23 cellular contexts compared by ENCODE assay signal in the genomic region with DNA sequence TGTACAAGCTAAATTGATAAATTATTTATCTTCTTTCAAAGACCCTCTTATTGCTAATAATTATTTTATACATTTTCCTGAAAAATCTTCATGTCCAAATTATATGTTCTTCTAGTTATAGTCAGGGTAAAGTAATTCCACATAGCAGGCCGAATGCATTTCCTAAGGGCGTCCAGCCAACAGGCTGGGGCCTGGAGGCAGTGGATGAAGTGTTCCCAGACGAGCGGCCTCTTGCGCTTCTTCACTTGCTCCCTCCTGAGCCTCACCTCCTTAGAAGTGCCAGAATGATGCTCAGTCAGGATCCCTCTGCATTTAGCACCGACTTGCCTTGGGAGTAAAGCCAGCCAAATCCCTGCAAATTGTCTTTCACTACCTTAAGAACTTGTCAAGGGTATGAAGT. TPM values are rescaled to one million over a fixed set of nuclear protein-coding genes. Genes with fewer than 3 reads are reported as not detected.
DNase-seq lines count a peak whose midpoint lies in the region; ATAC-seq and TF ChIP-seq lines count a peak whose summit lies in the region.
"Had no signal": no experiment of that assay in that cellular context is flagged by ENCODE, and none has a peak within 500 bp of the region (broad histone marks: within the 10 kb centered on the region; RNA-seq: fewer than 3 reads in every experiment).

No MANE protein-coding gene starts in this region.

- H2AFZ ChIP-seq in hepatocyte: no peak overlapping the region
- H2AFZ ChIP-seq in smooth muscle cell (ENCODE audit: low read depth): no peak overlapping the region

- H3K9me3 ChIP-seq in hepatocyte (ENCODE audit: low read depth) (no peaks in the 10 kb centered on the region), smooth muscle cell (replicated peaks; ENCODE audit: low read depth) (no peaks in the 10 kb centered on the region), MG63 (no peaks in the 10 kb centered on the region)
- H3K9me3 ChIP-seq: pancreas, Peyer's patch had no signal

- H3K9me3 Mint-ChIP-seq in chondrocyte (ENCODE audit: low read depth): no peaks in the 10 kb centered on the region
- H3K9me3 Mint-ChIP-seq: activated CD4-positive, alpha-beta T cell treated with anti-CD3 and anti-CD28 coated beads, Interleukin-2, amount 10 ng/mL, durations not matched to agents 7 days and 5 days; CD8-positive, alpha-beta T cell; endodermal cell; H9 had no signal

- no peak overlapping the region; the same call in 1 of the 2 replicates for H3K4me3 ChIP-seq in AG10803 (ENCODE audit: low read length)
- H3K4me3 ChIP-seq in hepatocyte: peak overlapping the region; percentile 0
- peak overlapping the region; percentile 32 for H3K4me3 ChIP-seq in smooth muscle cell
- H3K4me3 ChIP-seq in MG63: no peak overlapping the region
- H3K4me3 ChIP-seq: pancreas had no signal

- H3K4me1 Mint-ChIP-seq in chondrocyte (ENCODE audit: low read depth): peaks cover 40% of the 10 kb centered on the region
- H3K4me1 Mint-ChIP-seq: activated CD4-positive, alpha-beta T cell treated with anti-CD3 and anti-CD28 coated beads, Interleukin-2, amount 10 ng/mL, durations not matched to agents 7 days and 5 days had no signal

- WGBS in hepatocyte (ENCODE audit: low lambda C conversion rate, missing lambda C conversion rate): 70% methylated on average over 6 of the region's 6 CpGs
- WGBS in smooth muscle cell (ENCODE audit: low lambda C conversion rate): 90% methylated on average over 6 of the region's 6 CpGs

- H3K4me3 Mint-ChIP-seq in chondrocyte (ENCODE audit: unreplicated experiment): peak overlapping the region; percentile 70
- H3K4me3 Mint-ChIP-seq: activated CD4-positive, alpha-beta T cell treated with anti-CD3 and anti-CD28 coated beads, Interleukin-2, amount 10 ng/mL, durations not matched to agents 7 days and 5 days; CD8-positive, alpha-beta T cell; endodermal cell; H9 had no signal

- no peak for TF ChIP-seq CTCF in AG10803 (conservative IDR thresholded peaks at IDR 0.05; ENCODE audit: low read length)
- TF ChIP-seq CTCF in chondrocyte (IDR thresholded peaks at IDR 0.05): no peak
- TF ChIP-seq CTCF in hepatocyte (IDR thresholded peaks at IDR 0.05; ENCODE audit: poor library complexity): no peak
- TF ChIP-seq CTCF in smooth muscle cell (IDR thresholded peaks at IDR 0.05; ENCODE audit: borderline replicate concordance, insufficient read depth, poor library complexity, severe bottlenecking): no peak

- H3K79me2 ChIP-seq in hepatocyte (peaks cover 6% of the 10 kb centered on the region), smooth muscle cell (ENCODE audit: low read depth) (no peaks in the 10 kb centered on the region)

- no peak for ATAC-seq in GM21786 (IDR thresholded peaks at IDR 0.05; ENCODE audit: unreplicated experiment)
- ATAC-seq: CD8-positive, alpha-beta T cell; left colon; pancreas had no signal

- H3F3A ChIP-seq in smooth muscle cell (ENCODE audit: low read depth): no peaks in the 10 kb centered on the region

- H3K27ac ChIP-seq in hepatocyte (no peak overlapping the region), smooth muscle cell (ENCODE audit: low read depth) (no peak overlapping the region)
- H3K27ac ChIP-seq: pancreas, Peyer's patch had no signal

- H3K36me3 ChIP-seq in hepatocyte (replicated peaks; ENCODE audit: insufficient read depth, low read depth) (no peaks in the 10 kb centered on the region), smooth muscle cell (ENCODE audit: low read depth) (no peaks in the 10 kb centered on the region), MG63 (no peaks in the 10 kb centered on the region)
- H3K36me3 ChIP-seq: pancreas, Peyer's patch had no signal

- peaks cover 3% of the 10 kb centered on the region for H3K36me3 Mint-ChIP-seq in chondrocyte (ENCODE audit: low read depth)
- H3K36me3 Mint-ChIP-seq: CD8-positive, alpha-beta T cell had no signal

- no peaks in the 10 kb centered on the region for H3K9me2 ChIP-seq in hepatocyte (replicated peaks; ENCODE audit: insufficient read depth)

- no peaks in the 10 kb centered on the region for H3K27me3 ChIP-seq in hepatocyte
- no peaks in the 10 kb centered on the region for H3K27me3 ChIP-seq in smooth muscle cell (ENCODE audit: low read depth)
- no peaks in the 10 kb centered on the region for H3K27me3 ChIP-seq in MG63
- H3K27me3 ChIP-seq: pancreas, Peyer's patch had no signal

- H3K4me1 ChIP-seq in hepatocyte (ENCODE audit: insufficient read depth) (peaks cover 4% of the 10 kb centered on the region), smooth muscle cell (ENCODE audit: low read depth) (no peaks in the 10 kb centered on the region)
- H3K4me1 ChIP-seq: pancreas, Peyer's patch had no signal

- H3K4me2 ChIP-seq in hepatocyte (peak overlapping the region; percentile 70), smooth muscle cell (no peak overlapping the region)

- no peak overlapping the region for H3K9ac ChIP-seq in smooth muscle cell (ENCODE audit: low read depth)

- H3K27me3 Mint-ChIP-seq in chondrocyte (ENCODE audit: low read depth): no peaks in the 10 kb centered on the region

- DNase-seq in AG10803 (ENCODE audit: low read depth) (peak; percentile 23), chondrocyte (ENCODE audit: low spot score) (no peak), hepatocyte (ENCODE audit: low spot score) (peak; percentile 24), smooth muscle cell (lab: John Stamatoyannopoulos, UW; ENCODE audit: unreplicated experiment) (no peak), NCI-H146 treated with DMSO at 0.1 percent for 48 hours (lab: John Stamatoyannopoulos, UW; ENCODE audit: unreplicated experiment) (no peak), MG63 (no peak)
- DNase-seq in central memory CD4-positive, alpha-beta T cell: no peak
- DNase-seq: activated CD4-positive, alpha-beta T cell treated with anti-CD3 and anti-CD28 coated beads, Interleukin-2, amount 10 ng/mL, durations not matched to agents 7 days and 5 days; activated CD8-positive, alpha-beta memory T cell treated with anti-CD3 and anti-CD28 coated beads, Interleukin-2, amount 50 U/mL, for 4 hours; activated effector memory CD4-positive, alpha-beta T cell treated with anti-CD3 and anti-CD28 coated beads, Interleukin-2, amount 50 U/mL, for 16 hours; CD8-positive, alpha-beta T cell; cerebellar nuclear complex; endodermal cell; foreskin melanocyte; H9; IMR-90; left colon; NCI-H187; NCI-H446; pancreas; Peyer's patch; stimulated activated CD8-positive, alpha-beta memory T cell treated with anti-CD3 and anti-CD28 coated beads, Interleukin-4, amount 100 ng/mL, for 48 hours had no signal

- H3K27ac Mint-ChIP-seq in chondrocyte (ENCODE audit: unreplicated experiment): no peak overlapping the region
- H3K27ac Mint-ChIP-seq: activated CD4-positive, alpha-beta T cell treated with anti-CD3 and anti-CD28 coated beads, Interleukin-2, amount 10 ng/mL, durations not matched to agents 7 days and 5 days; CD8-positive, alpha-beta T cell; endodermal cell; H9 had no signal

- H4K20me1 ChIP-seq in hepatocyte (ENCODE audit: insufficient read depth, poor library complexity, severe bottlenecking) (no peaks in the 10 kb centered on the region), smooth muscle cell (ENCODE audit: low read depth) (no peaks in the 10 kb centered on the region)

RNA-seq across cellular contexts. Expression of gene OLFML1, which starts 1.4 kb away (rescaled TPM):
- total RNA-seq in chondrocyte (11.1 to 69.3 TPM (median 12.3 TPM) in 3 replicates), hepatocyte (9.3 and 11.4 TPM in 2 replicates), smooth muscle cell (not detected in 2 replicates)
- polyA plus RNA-seq in hepatocyte (8.2 and 10.9 TPM in 2 replicates), smooth muscle cell (0.14 and 0.22 TPM in 2 replicates)
- not detected in 2 replicates for total RNA-seq in MG63 (2014; rRNA removed; shearing (Covaris generic); ENCODE audit: low replicate concordance)
- total RNA-seq: activated CD4-positive, alpha-beta T cell treated with anti-CD3 and anti-CD28 coated beads, Interleukin-2, amount 10 ng/mL, durations not matched to agents 7 days and 5 days; CD8-positive, alpha-beta T cell; H9 had no signal

RNA-seq across cellular contexts. Expression of gene PPFIBP2, which starts 27.1 kb away (rescaled TPM):
- total RNA-seq in chondrocyte (86.4 to 120 TPM (median 90.8 TPM) in 3 replicates), hepatocyte (55.8 and 58.6 TPM in 2 replicates), smooth muscle cell (9.8 and 17.1 TPM in 2 replicates)
- polyA plus RNA-seq in hepatocyte (33.9 and 43.6 TPM in 2 replicates), smooth muscle cell (16.4 and 20.2 TPM in 2 replicates)
- total RNA-seq in MG63 (2014; rRNA removed; shearing (Covaris generic); ENCODE audit: low replicate concordance): 0.12 and 12.3 TPM in 2 replicates

Comparison
In these comparisons a context has a peak if more than half of its experiments do, and no peak if none do; other contexts are left out.
1. DNase-seq: peak in AG10803 (single experiment) and hepatocyte (single experiment); none in chondrocyte (single experiment), smooth muscle cell (single experiment), NCI-H146 treated with DMSO at 0.1 percent for 48 hours (single experiment), central memory CD4-positive, alpha-beta T cell (single experiment) and MG63 (single experiment).
2. H3K4me3 ChIP-seq: peak in hepatocyte (single experiment) and smooth muscle cell (single experiment); none in AG10803 (single experiment) and MG63 (single experiment).